Comparison of ENCODE assay signal across 17 cellular contexts in genomic region chr6:110731898-110732297, GRCh38.
DNase-seq lines count a peak whose midpoint lies in the region; TF ChIP-seq lines count a peak whose summit lies in the region.
"Had no signal": no experiment of that assay in that cellular context is flagged by ENCODE, and none has a peak within 500 bp of the region (broad histone marks: within the 10 kb centered on the region; RNA-seq: fewer than 3 reads in every experiment).

No MANE protein-coding gene starts in this region.

- H3K27me3 Mint-ChIP-seq in HFFc6 (ENCODE audit: insufficient read depth), result peaks cover 1% of the 10 kb centered on the region; the same call in 1 of the 2 replicates
- H3K27me3 Mint-ChIP-seq in endodermal cell (ENCODE audit: insufficient read depth), result no peaks in the 10 kb centered on the region
- H3K27me3 Mint-ChIP-seq: CD4-positive, CD25-positive, alpha-beta regulatory T cell had no signal

- intact Hi-C loops in A673 (cut with micrococcal nuclease; ENCODE audit: unreplicated experiment), result no loop called here

- H3K9ac ChIP-seq in OCI-LY3 (ENCODE audit: low read length), result no peak overlapping the region
- H3K9ac ChIP-seq in endodermal cell (ENCODE audit: extremely low read depth, low read length, poor library complexity, severe bottlenecking), result no peak overlapping the region
- H3K9ac ChIP-seq in Karpas-422 (ENCODE audit: low read length), result no peak overlapping the region
- H3K9ac ChIP-seq: BLaER1 treated with 17β-estradiol and CSF1 and Interleukin-3, amounts not matched to agents 10 nM and 100 nM had no signal

- no peaks in the 10 kb centered on the region for H4K20me1 ChIP-seq in OCI-LY3 (ENCODE audit: insufficient read depth, low read length)
- H4K20me1 ChIP-seq in Karpas-422 (ENCODE audit: insufficient read depth, low read depth, low read length), result no peaks in the 10 kb centered on the region

- H3K9me3 Mint-ChIP-seq in HFFc6 (no peaks in the 10 kb centered on the region), endodermal cell (no peaks in the 10 kb centered on the region)
- H3K9me3 Mint-ChIP-seq: CD4-positive, CD25-positive, alpha-beta regulatory T cell had no signal

- POLR2A ChIA-PET in A673 (lab: Charles Lee; ENCODE audit: low non-redundant PET), result no interaction called here

- no peak overlapping the region for H3K27ac ChIP-seq in A673 (ENCODE audit: low read depth, low read length, poor library complexity, severe bottlenecking)
- H3K27ac ChIP-seq in OCI-LY3 (ENCODE audit: low read length), result no peak overlapping the region
- no peak overlapping the region for H3K27ac ChIP-seq in endodermal cell (ENCODE audit: low read depth, low read length)
- H3K27ac ChIP-seq in Karpas-422 (ENCODE audit: low read length), result no peak overlapping the region
- H3K27ac ChIP-seq: BLaER1 treated with 17β-estradiol and CSF1 and Interleukin-3, amounts not matched to agents 10 nM and 100 nM; HL-60 had no signal

- H3K4me3 Mint-ChIP-seq in HFFc6 (no peak overlapping the region), endodermal cell (no peak overlapping the region)
- H3K4me3 Mint-ChIP-seq: CD4-positive, CD25-positive, alpha-beta regulatory T cell had no signal

- H3K27me3 ChIP-seq in A673 (replicated peaks; ENCODE audit: insufficient read depth, low read depth, low read length, poor library complexity) (no peaks in the 10 kb centered on the region), OCI-LY3 (ENCODE audit: low read depth, low read length) (no peaks in the 10 kb centered on the region), endodermal cell (ENCODE audit: control insufficient read depth, insufficient read depth, low read length, poor library complexity, severe bottlenecking) (no peaks in the 10 kb centered on the region), Karpas-422 (ENCODE audit: low read length) (no peaks in the 10 kb centered on the region)
- H3K27me3 ChIP-seq: BLaER1 treated with 17β-estradiol and CSF1 and Interleukin-3, amounts not matched to agents 10 nM and 100 nM had no signal

- no peak for DNase-seq in A673 (ENCODE audit: low spot score)
- no peak for DNase-seq in HFFc6
- DNase-seq in endodermal cell, result no peak
- DNase-seq in cerebellar cortex (ENCODE audit: low spot score), result no peak
- no peak for DNase-seq in NCI-H446 (lab: John Stamatoyannopoulos, UW)
- DNase-seq in Karpas-422, result no peak
- DNase-seq in DMS79 (lab: John Stamatoyannopoulos, UW), result no peak
- DNase-seq: 8988T; ACHN; CD4-positive, CD25-positive, alpha-beta regulatory T cell; DMS53; GOT3; KBM-7 had no signal

- H2AFZ ChIP-seq in OCI-LY3 (ENCODE audit: low read depth, low read length) (no peak overlapping the region), Karpas-422 (ENCODE audit: low read length) (no peak overlapping the region)

- H3K4me1 Mint-ChIP-seq in HFFc6 (ENCODE audit: low read depth) (peaks cover 10% of the 10 kb centered on the region), endodermal cell (no peaks in the 10 kb centered on the region)

- no peaks in the 10 kb centered on the region for H3K9me2 ChIP-seq in Karpas-422 (replicated peaks; ENCODE audit: insufficient read depth, low read length)

- H3K4me2 ChIP-seq in OCI-LY3 (ENCODE audit: low read length) (no peak overlapping the region), Karpas-422 (ENCODE audit: low read depth, low read length, poor library complexity, severe bottlenecking) (no peak overlapping the region)
- H3K4me2 ChIP-seq: BLaER1 treated with 17β-estradiol and CSF1 and Interleukin-3, amounts not matched to agents 10 nM and 100 nM had no signal

- H3K4me1 ChIP-seq in A673 (ENCODE audit: insufficient read depth, low read length, poor library complexity, severe bottlenecking) (no peaks in the 10 kb centered on the region), OCI-LY3 (ENCODE audit: low read length) (peaks cover 21% of the 10 kb centered on the region), endodermal cell (ENCODE audit: control insufficient read depth, insufficient read depth, low read length) (no peaks in the 10 kb centered on the region), Karpas-422 (ENCODE audit: low read length) (no peaks in the 10 kb centered on the region)
- H3K4me1 ChIP-seq: HAP-1 had no signal

- H3K79me2 ChIP-seq in OCI-LY3 (ENCODE audit: low read length) (no peaks in the 10 kb centered on the region), Karpas-422 (ENCODE audit: low read length) (no peaks in the 10 kb centered on the region)

- no peaks in the 10 kb centered on the region for H3K36me3 ChIP-seq in A673 (ENCODE audit: insufficient read depth, low read length, poor library complexity, severe bottlenecking)
- H3K36me3 ChIP-seq in OCI-LY3 (replicated peaks; ENCODE audit: low read depth, low read length), result no peaks in the 10 kb centered on the region
- peaks cover 3% of the 10 kb centered on the region for H3K36me3 ChIP-seq in endodermal cell (ENCODE audit: control insufficient read depth, insufficient read depth, low read length)
- no peaks in the 10 kb centered on the region for H3K36me3 ChIP-seq in Karpas-422 (ENCODE audit: insufficient read depth, low read length)
- H3K36me3 ChIP-seq: HAP-1 had no signal

- CTCF ChIA-PET in A673 (lab: Charles Lee), result interaction anchor here (0.5 kb wide), 1 partner anchor 48 kb away, joined by 4 read pairs; no protein-coding TSS in a partner anchor

- BruUV-seq in A673 (replicated peaks; lab: Mats Ljungman, UMichigan), result no TSS peak

- H3K9me3 ChIP-seq in A673 (ENCODE audit: low read depth, low read length, poor library complexity, severe bottlenecking) (no peaks in the 10 kb centered on the region), OCI-LY3 (ENCODE audit: insufficient read depth, low read length) (no peaks in the 10 kb centered on the region), endodermal cell (ENCODE audit: control insufficient read depth, low read length) (no peaks in the 10 kb centered on the region), Karpas-422 (ENCODE audit: low read length) (no peaks in the 10 kb centered on the region)
- H3K9me3 ChIP-seq: HAP-1 had no signal

- TF ChIP-seq CTCF in A673 (conservative IDR thresholded peaks at IDR 0.05; ENCODE audit: low read depth, low read length) (peak; percentile 26; the same call in 1 of the 2 replicates), HFFc6 (IDR thresholded peaks at IDR 0.05) (peak; percentile 17; the same call in 1 of the 2 replicates), OCI-LY3 (IDR thresholded peaks at IDR 0.05; ENCODE audit: low read depth, low read length) (peak; percentile 35), endodermal cell (conservative IDR thresholded peaks at IDR 0.05) (peak; percentile 40)

- 86 to 94% methylated on average over 1 to 3 of the region's 3 CpGs for WGBS in endodermal cell (ENCODE audit: insufficient coverage in 1 of 2, insufficient read length in 1 of 2), 2 experiments

- H3K36me3 Mint-ChIP-seq in HFFc6 (ENCODE audit: low read depth) (no peaks in the 10 kb centered on the region), endodermal cell (ENCODE audit: low read depth) (peaks cover 4% of the 10 kb centered on the region)

- H3K27ac Mint-ChIP-seq in HFFc6 (no peak overlapping the region), endodermal cell (peak overlapping the region; percentile 72)

- H3K4me3 ChIP-seq in A673 (ENCODE audit: low read depth, low read length, poor library complexity, severe bottlenecking) (no peak overlapping the region), OCI-LY3 (ENCODE audit: low read length) (no peak overlapping the region), endodermal cell (ENCODE audit: low read length) (no peak overlapping the region), Karpas-422 (ENCODE audit: low read length) (no peak overlapping the region)
- H3K4me3 ChIP-seq: BLaER1 treated with 17β-estradiol and CSF1 and Interleukin-3, amounts not matched to agents 10 nM and 100 nM; HAP-1 had no signal
